ENCODE assay signal across 8 cellular contexts in the genomic region with DNA sequence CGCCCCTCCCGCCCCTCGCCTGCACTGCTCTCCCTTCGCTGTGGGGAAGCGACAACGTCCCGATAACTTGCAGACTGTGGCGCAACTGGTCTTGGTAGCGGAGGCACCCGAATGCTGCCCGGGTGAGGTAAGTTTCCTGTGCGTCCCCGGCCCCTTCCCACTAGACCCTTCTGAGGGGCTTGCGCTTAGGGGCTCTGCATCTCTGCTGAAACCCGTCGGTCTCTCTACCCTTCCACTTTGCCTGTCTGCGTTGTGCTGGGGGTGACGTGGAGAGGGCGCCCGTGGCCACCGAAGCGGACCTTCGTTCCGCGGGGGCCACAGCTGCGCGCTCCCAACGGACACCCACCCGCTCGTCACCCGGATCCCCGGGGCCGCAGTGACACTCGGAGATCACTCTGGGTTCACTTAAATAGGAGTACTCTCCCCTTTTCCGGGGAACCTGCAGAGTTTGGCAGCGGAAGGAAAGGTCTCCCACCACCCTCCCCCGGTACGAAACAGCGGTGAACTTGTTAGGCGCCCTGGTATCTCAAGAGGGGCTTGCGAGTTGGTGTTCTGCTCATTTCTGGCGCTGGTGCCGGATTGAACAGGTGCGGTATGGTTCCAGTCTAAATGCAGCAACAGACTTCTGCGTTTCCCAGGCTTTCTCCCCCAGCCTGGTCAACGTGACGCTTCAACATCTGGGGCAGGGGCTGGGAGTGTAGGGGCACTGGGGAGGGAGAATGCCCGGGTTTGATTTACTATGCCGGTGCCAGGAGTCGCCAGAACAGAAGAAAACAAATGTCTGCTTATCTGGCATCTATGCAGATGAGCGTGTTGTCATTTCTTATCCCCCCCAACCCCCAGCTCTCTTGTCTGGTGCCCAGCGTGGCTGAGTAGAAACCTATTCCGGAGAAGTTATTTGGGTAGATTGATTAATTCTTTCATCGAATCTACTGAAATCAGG. TPM values are rescaled to one million over a fixed set of nuclear protein-coding genes. Genes with fewer than 3 reads are reported as not detected.
DNase-seq lines count a peak whose midpoint lies in the region; ATAC-seq and TF ChIP-seq lines count a peak whose summit lies in the region.

No MANE protein-coding gene starts in this region.

- no peaks in the 10 kb centered on the region for H3K9me3 ChIP-seq in esophagus squamous epithelium

- intact Hi-C loops in esophagus squamous epithelium (cut with DNase I): no loop called here

- peaks cover 0 to 90% (median 6%) of the 10 kb centered on the region in 4 donors for H3K27me3 ChIP-seq in esophagus squamous epithelium

- H3K27ac ChIP-seq in esophagus squamous epithelium: peak overlapping the region in 3 of 4 donors; percentile 19 to 69 (median 62)

- WGBS in esophagus squamous epithelium, 2 donors: 7 to 9% methylated on average over 5 to 11 of the region's 54 CpGs

- peaks cover 78% of the 10 kb centered on the region for H3K27me3 Mint-ChIP-seq in activated naive CD4-positive, alpha-beta T cell treated with anti-CD3 and anti-CD28 coated beads, Interleukin-2, amount 10 ng/mL, durations not matched to agents 7 days and 5 days
- H3K27me3 Mint-ChIP-seq in T-cell (peaks cover 73 to 74% of the 10 kb centered on the region in 2 donors), nephron (ENCODE audit: low read depth) (peaks cover 89% of the 10 kb centered on the region)

- TF ChIP-seq CTCF in esophagus squamous epithelium (IDR thresholded peaks at IDR 0.05) (no peak), nephron (IDR thresholded peaks at IDR 0.05; ENCODE audit: unreplicated experiment in 3 of 3) (no peak)

- H3K4me3 Mint-ChIP-seq in activated naive CD4-positive, alpha-beta T cell treated with anti-CD3 and anti-CD28 coated beads, Interleukin-2, amount 10 ng/mL, durations not matched to agents 7 days and 5 days: peak overlapping the region; percentile 83
- peak overlapping the region; percentile 72 to 82 (median 79) for H3K4me3 Mint-ChIP-seq in T-cell
- H3K4me3 Mint-ChIP-seq in nephron: peak overlapping the region; percentile 94 to 96 (median 94)

- peak overlapping the region; percentile 48 to 81 (median 64) for H3K4me3 ChIP-seq in esophagus squamous epithelium

- CTCF ChIA-PET in activated naive CD4-positive, alpha-beta T cell treated with anti-CD3 and anti-CD28 coated beads, Interleukin-2, amount 10 ng/mL, durations not matched to agents 7 days and 5 days (lab: Charles Lee): interaction anchor here (1.0 kb wide), 1 partner anchor 330 kb away, joined by 3 read pairs; the partner anchor contains the start of gene FXN
- CTCF ChIA-PET in T-cell (lab: Charles Lee): no interaction called here

- ATAC-seq in HG03139 (IDR thresholded peaks at IDR 0.05; ENCODE audit: unreplicated experiment) (peak; percentile 4), T-cell (replicated peaks in 1 of 4) (peak in 1 of 4 experiments; percentile 22)

- H3K36me3 Mint-ChIP-seq in activated naive CD4-positive, alpha-beta T cell treated with anti-CD3 and anti-CD28 coated beads, Interleukin-2, amount 10 ng/mL, durations not matched to agents 7 days and 5 days: no peaks in the 10 kb centered on the region
- H3K36me3 Mint-ChIP-seq in T-cell (no peaks in the 10 kb centered on the region), nephron (ENCODE audit: low read depth) (no peaks in the 10 kb centered on the region)

- H3K4me1 Mint-ChIP-seq in activated naive CD4-positive, alpha-beta T cell treated with anti-CD3 and anti-CD28 coated beads, Interleukin-2, amount 10 ng/mL, durations not matched to agents 7 days and 5 days: peaks cover 20% of the 10 kb centered on the region
- H3K4me1 Mint-ChIP-seq in T-cell (peaks cover 7 to 26% (median 22%) of the 10 kb centered on the region in 3 donors), nephron (peaks cover 7% of the 10 kb centered on the region)

- peak overlapping the region; percentile 28 for H3K27ac Mint-ChIP-seq in activated naive CD4-positive, alpha-beta T cell treated with anti-CD3 and anti-CD28 coated beads, Interleukin-2, amount 10 ng/mL, durations not matched to agents 7 days and 5 days
- H3K27ac Mint-ChIP-seq in T-cell (no peak overlapping the region), nephron (no peak overlapping the region)

- no peaks in the 10 kb centered on the region for H3K9me3 Mint-ChIP-seq in activated naive CD4-positive, alpha-beta T cell treated with anti-CD3 and anti-CD28 coated beads, Interleukin-2, amount 10 ng/mL, durations not matched to agents 7 days and 5 days
- H3K9me3 Mint-ChIP-seq in T-cell (no peaks in the 10 kb centered on the region), nephron (no peaks in the 10 kb centered on the region)

- no peak for DNase-seq in activated naive CD4-positive, alpha-beta T cell treated with anti-CD3 and anti-CD28 coated beads, Interleukin-2, amount 10 ng/mL, durations not matched to agents 7 days and 5 days
- DNase-seq in activated naive CD4-positive, alpha-beta T cell (lab: John Stamatoyannopoulos, UW): no peak
- DNase-seq in T-cell (peak in 1 of 34 experiments; percentile 12), esophagus squamous epithelium (lab: John Stamatoyannopoulos, UW) (no peak), NCI-H1436 (lab: John Stamatoyannopoulos, UW) (no peak)
- no peak for DNase-seq in stimulated activated CD4-positive, alpha-beta T cell treated with anti-CD3 and anti-CD28 coated beads, Interleukin-12 subunit alpha, Interleukin-12 subunit beta, amount 100 ng/mL, for 4 hours

- no peak for TF ChIP-seq POLR2A in esophagus squamous epithelium (IDR thresholded peaks at IDR 0.05)

- H3K36me3 ChIP-seq in esophagus squamous epithelium: no peaks in the 10 kb centered on the region

- POLR2A ChIA-PET in T-cell (lab: Charles Lee): no interaction called here

- H3K4me1 ChIP-seq in esophagus squamous epithelium: peaks cover 16 to 25% (median 18%) of the 10 kb centered on the region in 3 donors

RNA-seq across cellular contexts. Expression of gene PIP5K1B, which starts 0.9 kb away (rescaled TPM):
- total RNA-seq in T-cell (1 to 10 TPM in 2 of 5 donors, under 1 TPM in 3; 0.29 to 1.8 (median 0.95) TPM), esophagus squamous epithelium (under 1 TPM in 3 of 4 donors, not detected in 1; 0.38 to 0.97 (median 0.56) TPM)
